Comparison of ENCODE assay signal across 9 cellular contexts in the genomic region with DNA sequence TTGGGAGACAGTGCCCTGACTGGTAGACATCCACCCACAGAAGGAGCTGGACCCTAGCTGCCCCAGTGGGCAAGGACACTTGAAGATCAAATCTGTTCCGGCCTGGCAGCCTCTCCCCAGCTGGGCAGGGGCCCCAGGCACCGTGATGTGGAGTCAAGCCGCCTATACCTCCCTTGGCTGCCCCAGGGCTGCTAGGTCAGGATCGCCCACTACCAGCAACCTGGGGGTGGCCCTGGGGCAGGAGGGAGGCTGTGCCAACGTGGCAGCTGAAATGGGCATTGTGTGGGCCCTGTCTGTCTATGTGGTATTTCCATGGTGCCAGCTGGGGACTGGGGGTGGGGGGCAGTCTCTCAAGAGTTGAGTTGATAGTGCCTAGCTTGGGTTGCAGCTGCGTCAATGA. TPM values are rescaled to one million over a fixed set of nuclear protein-coding genes. Genes with fewer than 3 reads are reported as not detected.
DNase-seq lines count a peak whose midpoint lies in the region; ATAC-seq and TF ChIP-seq lines count a peak whose summit lies in the region.
"Had no signal": no experiment of that assay in that cellular context is flagged by ENCODE, and none has a peak within 500 bp of the region (broad histone marks: within the 10 kb centered on the region; RNA-seq: fewer than 3 reads in every experiment).

No MANE protein-coding gene starts in this region.

- H3K9me3 Mint-ChIP-seq in CD14-positive monocyte (no peaks in the 10 kb centered on the region), osteocyte (ENCODE audit: unreplicated experiment) (no peaks in the 10 kb centered on the region)

- intact Hi-C loops in CD14-positive monocyte (cut with micrococcal nuclease), result no loop called here

- H3K4me1 Mint-ChIP-seq in CD14-positive monocyte (peaks cover 24% of the 10 kb centered on the region), osteocyte (ENCODE audit: unreplicated experiment) (peaks cover 52% of the 10 kb centered on the region)

- H3K9me3 ChIP-seq in SJCRH30 (replicated peaks), result no peaks in the 10 kb centered on the region

- TF ChIP-seq CTCF in CD14-positive monocyte (IDR thresholded peaks at IDR 0.05), result no peak
- TF ChIP-seq CTCF in fibroblast of mammary gland (conservative IDR thresholded peaks at IDR 0.05; ENCODE audit: control insufficient read depth, insufficient read depth, low read depth, low read length), result no peak
- no peak for TF ChIP-seq CTCF in osteocyte (IDR thresholded peaks at IDR 0.05)

- DNase-seq in CD14-positive monocyte (ENCODE audit: low spot score) (no peak), SJCRH30 (no peak), fibroblast of mammary gland (ENCODE audit: low read depth) (no peak), osteocyte (ENCODE audit: extremely low spot score, unreplicated experiment) (no peak), SW480 (ENCODE audit: low spot score) (no peak), NCI-H524 treated with DMSO at 0.1 percent for 48 hours (lab: John Stamatoyannopoulos, UW) (no peak), NCI-H1694 (lab: John Stamatoyannopoulos, UW) (no peak)
- DNase-seq: NK-92 treated with Interleukin-12 subunit alpha and Interleukin-12 subunit beta, amount 100 ng/mL, for 24 hours had no signal

- no peaks in the 10 kb centered on the region; the same call in 1 of the 2 replicates for H3K27me3 ChIP-seq in SJCRH30

- ATAC-seq in GM18498 (IDR thresholded peaks at IDR 0.05; ENCODE audit: unreplicated experiment), result no peak

- H3K27ac ChIP-seq in SJCRH30, result no peak overlapping the region

- H3K4me3 Mint-ChIP-seq in CD14-positive monocyte (peak overlapping the region; percentile 93 to 99), osteocyte (ENCODE audit: unreplicated experiment) (peak overlapping the region; percentile 96)

- H3K4me1 ChIP-seq in SJCRH30, result peaks cover 2% of the 10 kb centered on the region; the same call in 1 of the 2 replicates

- H3K27ac Mint-ChIP-seq in CD14-positive monocyte (peak overlapping the region in 4 of 7 donors; percentile 50 to 91 (median 82)), osteocyte (ENCODE audit: unreplicated experiment) (peak overlapping the region; percentile 89)

- H3K4me3 ChIP-seq in SJCRH30 (peak overlapping the region; percentile 68), fibroblast of mammary gland (ENCODE audit: control insufficient read depth, low read depth, low read length) (peak overlapping the region; percentile 68)

- H3K36me3 ChIP-seq in SJCRH30, result no peaks in the 10 kb centered on the region

- H3K36me3 Mint-ChIP-seq in CD14-positive monocyte (peaks cover 24 to 29% of the 10 kb centered on the region in 2 donors), osteocyte (ENCODE audit: unreplicated experiment) (peaks cover 16% of the 10 kb centered on the region)

- peaks cover 3 to 6% (median 4%) of the 10 kb centered on the region in 3 donors for H3K27me3 Mint-ChIP-seq in CD14-positive monocyte (ENCODE audit: low read depth in 3 of 3)
- H3K27me3 Mint-ChIP-seq in osteocyte (ENCODE audit: unreplicated experiment), result no peaks in the 10 kb centered on the region

RNA-seq across cellular contexts. Expression of a gene that starts 0.9 kb away (rescaled TPM):
- polyA plus RNA-seq in CD14-positive monocyte, result 10 to 100 TPM; 15.9 to 23.4 TPM
- 10.7 and 12.5 TPM in 2 replicates for total RNA-seq in SJCRH30 (2014; rRNA removed; shearing (Covaris generic))
- total RNA-seq in osteocyte, result 66.2 and 67.0 TPM in 2 replicates

RNA-seq across cellular contexts. Expression of a gene that starts 33.9 kb away (rescaled TPM):
- polyA plus RNA-seq in CD14-positive monocyte, result not detected
- total RNA-seq in SJCRH30 (2014; rRNA removed; shearing (Covaris generic)), result 2.4 and 3.1 TPM in 2 replicates
- 36.1 and 36.8 TPM in 2 replicates for total RNA-seq in osteocyte

RNA-seq across cellular contexts. Expression of a gene that starts 40.2 kb away (rescaled TPM):
- under 1 TPM in 1 of 2 donors, not detected in 1; 0.31 TPM for polyA plus RNA-seq in CD14-positive monocyte
- total RNA-seq in SJCRH30 (2014; rRNA removed; shearing (Covaris generic)), result 2.9 and 3.7 TPM in 2 replicates
- 201 and 221 TPM in 2 replicates for total RNA-seq in osteocyte

RNA-seq across cellular contexts. Expression of a gene that starts 54.4 kb away (rescaled TPM):
- 1 to 10 TPM in 1 of 2 donors, under 1 TPM in 1; 0.61 to 1.3 TPM for polyA plus RNA-seq in CD14-positive monocyte
- total RNA-seq in SJCRH30 (2014; rRNA removed; shearing (Covaris generic)), result 32.1 TPM in 2 replicates
- total RNA-seq in osteocyte, result 175 and 176 TPM in 2 replicates

Comparison
In these comparisons a context has a peak if more than half of its experiments do, and no peak if none do; other contexts are left out.
1. RNA of a gene that starts 40.2 kb away (total RNA-seq): 201 to 221 TPM in osteocyte; 2.9 to 3.7 TPM in SJCRH30; every median in the first group is over 10 times any median in the second.